Comparison of ENCODE assay signal across 8 cellular contexts in the genomic region with DNA sequence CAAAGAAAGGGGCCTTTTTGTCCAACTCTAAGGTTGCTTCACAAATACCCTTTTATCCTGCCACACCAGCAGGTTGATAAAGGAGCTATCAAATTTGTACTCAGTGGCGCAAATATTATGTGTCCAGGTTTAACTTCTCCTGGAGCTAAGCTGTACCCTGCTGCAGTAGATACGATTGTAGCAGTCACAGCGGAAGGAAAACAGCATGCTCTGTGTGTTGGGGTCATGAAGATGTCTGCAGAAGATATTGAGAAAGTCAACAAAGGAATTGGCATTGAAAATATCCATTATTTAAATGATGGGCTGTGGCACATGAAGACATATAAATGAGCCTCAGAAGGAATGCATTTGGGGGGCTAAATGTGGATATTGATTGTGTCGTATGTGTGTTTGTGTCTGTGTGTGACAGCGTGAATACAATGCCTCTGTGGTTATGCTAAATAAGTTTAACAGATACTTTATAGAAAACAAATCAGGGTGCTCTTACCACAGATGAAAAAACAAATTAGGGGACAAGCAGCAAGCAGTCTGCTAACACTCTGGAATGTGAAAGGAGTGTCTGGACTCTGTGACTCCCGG. TPM values are rescaled to one million over a fixed set of nuclear protein-coding genes. Genes with fewer than 3 reads are reported as not detected.
DNase-seq lines count a peak whose midpoint lies in the region; ATAC-seq and TF ChIP-seq lines count a peak whose summit lies in the region.

No MANE protein-coding gene starts in this region.

- no peak overlapping the region for H4K91ac ChIP-seq in H9 (ENCODE audit: insufficient read length, low read depth, low read length)

- H3K14ac ChIP-seq in H9 (ENCODE audit: insufficient read depth, low read length) = no peak overlapping the region

- CTCF ChIA-PET in activated CD4-positive, alpha-beta memory T cell treated with anti-CD3 and anti-CD28 coated beads for 36 hours (lab: Charles Lee) = interaction anchor here (0.5 to 4.7 kb wide), 7 partner anchors 10 to 65 kb away, joined by 3 to 32 read pairs (median 10); no protein-coding TSS in a partner anchor

- H3K9me3 Mint-ChIP-seq in H9 = no peaks in the 10 kb centered on the region
- H3K9me3 Mint-ChIP-seq in activated CD4-positive, alpha-beta memory T cell treated with anti-CD3 and anti-CD28 coated beads for 36 hours = no peaks in the 10 kb centered on the region

- H3K4me3 ChIP-seq in hepatocyte (peak overlapping the region; percentile 33), skeletal muscle tissue (ENCODE audit: low read length in 3 of 3) (peak overlapping the region; percentile 72 to 94 (median 90)), HAP-1 (no peak overlapping the region)

- peaks cover 3% of the 10 kb centered on the region for H3K23me2 ChIP-seq in H9 (ENCODE audit: insufficient read length, low read depth, low read length, poor library complexity, severe bottlenecking)

- peaks cover 36 to 79% (median 51%) of the 10 kb centered on the region in 3 experiments for H3K36me3 Mint-ChIP-seq in H9 (ENCODE audit: insufficient read depth in 1 of 3, low read depth in 3 of 3)
- H3K36me3 Mint-ChIP-seq in activated CD4-positive, alpha-beta memory T cell treated with anti-CD3 and anti-CD28 coated beads for 36 hours = peaks cover 55% of the 10 kb centered on the region

- H3K9ac ChIP-seq in H9 (ENCODE audit: extremely low read depth, insufficient read length, low read length) = peak overlapping the region; percentile 66
- peak overlapping the region; percentile 60 to 96 (median 89) for H3K9ac ChIP-seq in skeletal muscle tissue (ENCODE audit: low read depth in 1 of 3, low read length in 3 of 3)

- no peaks in the 10 kb centered on the region for H4K20me1 ChIP-seq in H9 (ENCODE audit: control insufficient read depth, insufficient read depth, insufficient read length)
- H4K20me1 ChIP-seq in hepatocyte (ENCODE audit: insufficient read depth, poor library complexity, severe bottlenecking) = no peaks in the 10 kb centered on the region

- in situ Hi-C loops in HAP-1 (cut with MboI; ENCODE audit: low sequenced_read_pairs) = no loop called here

- H2BK5ac ChIP-seq in H9 (ENCODE audit: insufficient read length, low read length) = no peak overlapping the region

- H2AFZ ChIP-seq in H9 (ENCODE audit: low read length) (no peak overlapping the region), hepatocyte (peak overlapping the region; percentile 18)

- H3K18ac ChIP-seq in H9 (ENCODE audit: insufficient read length, low read depth, low read length) = no peak overlapping the region

- no peak overlapping the region for H4K5ac ChIP-seq in H9 (ENCODE audit: insufficient read length, low read depth, low read length)

- H3T11ph ChIP-seq in H9 (ENCODE audit: low read length) = no peak overlapping the region

- peaks cover 0 to 11% of the 10 kb centered on the region in 2 experiments; a peak in 2 of 4 replicates for H3K4me1 Mint-ChIP-seq in H9
- peaks cover 27% of the 10 kb centered on the region for H3K4me1 Mint-ChIP-seq in activated CD4-positive, alpha-beta memory T cell treated with anti-CD3 and anti-CD28 coated beads for 36 hours (ENCODE audit: low read depth)

- H3K4me3 Mint-ChIP-seq in H9 = peak overlapping the region; percentile 80 to 92
- peak overlapping the region; percentile 94 for H3K4me3 Mint-ChIP-seq in activated CD4-positive, alpha-beta memory T cell treated with anti-CD3 and anti-CD28 coated beads for 36 hours

- ATAC-seq in omental fat pad (ENCODE audit: low FRiP score) (no peak), GM19351 (IDR thresholded peaks at IDR 0.05; ENCODE audit: unreplicated experiment) (no peak), GM21381 (IDR thresholded peaks at IDR 0.05; ENCODE audit: unreplicated experiment) (no peak)

- WGBS in H9 (ENCODE audit: extremely low coverage, insufficient read length, low lambda C conversion rate) = no CpG with 5 or more reads among the region's 6 CpGs
- 43% methylated on average over 6 of the region's 6 CpGs for WGBS in hepatocyte (ENCODE audit: low lambda C conversion rate, missing lambda C conversion rate)

- peak overlapping the region; percentile 74 for H3K4me2 ChIP-seq in H9 (ENCODE audit: insufficient read depth, insufficient read length, low read length)
- peak overlapping the region; percentile 84 for H3K4me2 ChIP-seq in hepatocyte

- POLR2A ChIA-PET in activated CD4-positive, alpha-beta memory T cell treated with anti-CD3 and anti-CD28 coated beads for 36 hours (lab: Charles Lee) = no interaction called here

- H2AK5ac ChIP-seq in H9 (ENCODE audit: insufficient read length, low read length) = no peak overlapping the region

- no peaks in the 10 kb centered on the region for H3K79me2 ChIP-seq in H9 (ENCODE audit: insufficient read depth, low read length)
- peaks cover 38% of the 10 kb centered on the region for H3K79me2 ChIP-seq in hepatocyte

- H2BK20ac ChIP-seq in H9 (ENCODE audit: low read depth, low read length, poor library complexity, severe bottlenecking) = no peak overlapping the region

- H2BK120ac ChIP-seq in H9 (ENCODE audit: low read depth, low read length, poor library complexity, severe bottlenecking) = no peak overlapping the region

- H3K27ac ChIP-seq in H9 (ENCODE audit: insufficient read length, low read depth, low read length) (no peak overlapping the region), hepatocyte (peak overlapping the region; percentile 99), skeletal muscle tissue (ENCODE audit: low read depth, low read length) (peak overlapping the region; percentile 84)

- TF ChIP-seq CTCF in H9 (conservative IDR thresholded peaks at IDR 0.05) (0 out of 3 replicates have a peak, but pooled peaks have one; percentile 6), hepatocyte (IDR thresholded peaks at IDR 0.05; ENCODE audit: poor library complexity) (no peak), omental fat pad (IDR thresholded peaks at IDR 0.05) (no peak)

- intact Hi-C loops in activated CD4-positive, alpha-beta memory T cell treated with anti-CD3 and anti-CD28 coated beads for 36 hours (cut with micrococcal nuclease) = loop anchor here (2.0 kb wide), 1 partner anchor 33 kb away; a partner anchor contains a TSS

- H3K23ac ChIP-seq in H9 (ENCODE audit: insufficient read length, low read depth, low read length) = no peak overlapping the region

- H3K9me2 ChIP-seq in hepatocyte (replicated peaks; ENCODE audit: insufficient read depth) = no peaks in the 10 kb centered on the region

- no peak for DNase-seq in H9
- no peak for DNase-seq in activated CD4-positive, alpha-beta memory T cell treated with anti-CD3 and anti-CD28 coated beads for 36 hours
- no peak for DNase-seq in hepatocyte (ENCODE audit: low spot score)
- no peak for DNase-seq in omental fat pad (ENCODE audit: low spot score)
- no peak for DNase-seq in HAP-1 (ENCODE audit: low spot score in 2 of 2)

- H3K9me3 ChIP-seq in H9 (ENCODE audit: control insufficient read depth, low read depth, low read length) (no peaks in the 10 kb centered on the region), hepatocyte (ENCODE audit: low read depth) (no peaks in the 10 kb centered on the region), skeletal muscle tissue (ENCODE audit: control insufficient read depth in 3 of 3, low read length in 3 of 3) (no peaks in the 10 kb centered on the region), HAP-1 (no peaks in the 10 kb centered on the region)

- H3K56ac ChIP-seq in H9 (ENCODE audit: insufficient read length, low read depth, low read length) = no peak overlapping the region

- no peaks in the 10 kb centered on the region for H3K79me1 ChIP-seq in H9 (ENCODE audit: insufficient read depth, low read depth, low read length, poor library complexity, severe bottlenecking)

- H3K36me3 ChIP-seq in hepatocyte (replicated peaks; ENCODE audit: insufficient read depth, low read depth) (no peaks in the 10 kb centered on the region), skeletal muscle tissue (ENCODE audit: control insufficient read depth in 3 of 3, insufficient read depth in 3 of 3, low read length in 3 of 3) (peaks cover 36 to 56% (median 39%) of the 10 kb centered on the region in 3 donors), HAP-1 (replicated peaks) (peaks cover 56% of the 10 kb centered on the region)

- H3K4ac ChIP-seq in H9 (ENCODE audit: low read depth, low read length) = no peak overlapping the region

- H4K8ac ChIP-seq in H9 (replicated peaks; ENCODE audit: insufficient read length, low read depth, low read length) = no peak overlapping the region

- H3K27me3 ChIP-seq in H9 (ENCODE audit: insufficient read depth, low read length) (no peaks in the 10 kb centered on the region), hepatocyte (no peaks in the 10 kb centered on the region), skeletal muscle tissue (ENCODE audit: control insufficient read depth in 3 of 3, insufficient read depth in 3 of 3, low read length in 3 of 3) (no peaks in the 10 kb centered on the region), HAP-1 (ENCODE audit: low read depth) (no peaks in the 10 kb centered on the region)

- H2BK12ac ChIP-seq in H9 (ENCODE audit: insufficient read length, low read depth, low read length) = no peak overlapping the region

- H3K4me1 ChIP-seq in H9 (ENCODE audit: insufficient read depth, low read length) (no peaks in the 10 kb centered on the region), hepatocyte (ENCODE audit: insufficient read depth) (peaks cover 22% of the 10 kb centered on the region), skeletal muscle tissue (ENCODE audit: control insufficient read depth in 3 of 3, insufficient read depth in 3 of 3, low read length in 3 of 3) (peaks cover 16 to 33% (median 22%) of the 10 kb centered on the region in 3 donors), HAP-1 (no peaks in the 10 kb centered on the region)

- no peak overlapping the region for H2BK15ac ChIP-seq in H9 (ENCODE audit: low read depth, low read length)

- H3K27ac Mint-ChIP-seq in H9 = peak overlapping the region; percentile 97 to 99 (median 99); a peak in 5 of 7 replicates
- H3K27ac Mint-ChIP-seq in activated CD4-positive, alpha-beta memory T cell treated with anti-CD3 and anti-CD28 coated beads for 36 hours = peak overlapping the region; percentile 98

- no peaks in the 10 kb centered on the region for H3K27me3 Mint-ChIP-seq in H9 (ENCODE audit: low read depth)
- no peaks in the 10 kb centered on the region for H3K27me3 Mint-ChIP-seq in activated CD4-positive, alpha-beta memory T cell treated with anti-CD3 and anti-CD28 coated beads for 36 hours

RNA-seq across cellular contexts. Expression of a gene that starts 33.6 kb away (rescaled TPM):
- total RNA-seq in H9 (2021) (162 and 169 TPM in 2 replicates), hepatocyte (219 and 228 TPM in 2 replicates), skeletal muscle tissue (30.8 TPM), omental fat pad (100 to 1,000 TPM in 1 of 4 donors, 10 to 100 TPM in 3; 59.7 to 113 (median 83.4) TPM)
- total RNA-seq in activated CD4-positive, alpha-beta memory T cell treated with anti-CD3 and anti-CD28 coated beads for 36 hours = 100 to 1,000 TPM; 110 to 111 TPM
- 460 and 461 TPM in 2 replicates for polyA plus RNA-seq in hepatocyte

RNA-seq across cellular contexts. Expression of a gene that starts 57.3 kb away (rescaled TPM):
- 355 and 360 TPM in 2 replicates for total RNA-seq in H9 (2021)
- 1 to 10 TPM in 1 of 2 experiments, under 1 TPM in 1; 0.90 to 1.3 TPM for total RNA-seq in activated CD4-positive, alpha-beta memory T cell treated with anti-CD3 and anti-CD28 coated beads for 36 hours
- 616 and 651 TPM in 2 replicates for total RNA-seq in hepatocyte
- 310 and 388 TPM in 2 replicates for polyA plus RNA-seq in hepatocyte
- total RNA-seq in skeletal muscle tissue = 136 TPM
- 100 to 1,000 TPM; 437 to 878 (median 612) TPM for total RNA-seq in omental fat pad

Comparison
In these comparisons a context has a peak if more than half of its experiments do, and no peak if none do; other contexts are left out.
1. RNA of a gene that starts 57.3 kb away (total RNA-seq): 437 to 878 TPM in omental fat pad, 616 to 651 TPM in hepatocyte, 355 to 360 TPM in H9 and 136 TPM in skeletal muscle tissue (single experiment); 0.90 to 1.3 TPM in activated CD4-positive, alpha-beta memory T cell treated with anti-CD3 and anti-CD28 coated beads for 36 hours; every median in the first group is over 10 times any median in the second.